16 cellular contexts compared by ENCODE assay signal in the genomic region with DNA sequence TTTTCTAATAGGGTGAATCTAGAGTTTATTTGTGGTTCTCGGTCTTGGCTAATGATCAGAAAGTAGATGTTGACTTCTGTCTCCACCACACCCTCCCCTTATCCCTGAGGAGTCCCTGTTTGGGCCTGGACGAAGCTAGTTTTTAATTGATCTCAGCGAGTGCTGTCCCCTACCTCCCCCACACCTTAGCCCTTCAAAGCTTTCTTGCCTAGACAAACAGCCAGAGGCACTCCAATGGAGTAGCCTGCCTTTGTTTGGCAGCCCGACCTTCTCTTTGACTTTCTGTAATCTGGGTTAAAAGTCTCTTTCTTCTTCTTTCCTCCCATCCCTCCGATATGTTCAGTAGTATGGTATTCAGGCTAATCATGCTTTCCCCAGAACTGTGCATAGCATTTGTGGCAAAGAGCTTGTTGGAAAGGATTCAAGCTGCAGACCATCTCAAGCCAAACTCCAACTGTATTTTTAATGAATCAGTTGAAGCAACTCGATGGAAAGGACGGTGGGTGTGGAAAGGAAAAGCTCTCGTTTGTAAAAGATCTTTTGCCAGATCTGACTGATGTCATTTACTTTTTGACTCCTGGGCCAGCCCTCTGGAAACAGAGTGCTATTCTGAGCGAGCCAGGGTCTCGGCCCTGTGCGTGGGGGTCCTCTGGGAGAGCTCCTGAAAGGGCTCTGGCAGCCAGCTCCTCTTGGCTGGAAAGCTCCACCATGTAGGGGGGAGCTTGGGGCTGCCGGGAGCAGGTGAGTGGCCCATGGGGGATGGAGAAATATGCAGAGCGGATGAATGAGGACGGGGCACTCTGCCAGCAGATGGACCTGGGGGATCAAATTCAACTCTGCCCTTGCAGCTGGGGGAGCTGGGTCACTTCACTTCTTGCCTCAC. TPM values are rescaled to one million over a fixed set of nuclear protein-coding genes. Genes with fewer than 3 reads are reported as not detected.
DNase-seq lines count a peak whose midpoint lies in the region; ATAC-seq and TF ChIP-seq lines count a peak whose summit lies in the region.
"Had no signal": no experiment of that assay in that cellular context is flagged by ENCODE, and none has a peak within 500 bp of the region (broad histone marks: within the 10 kb centered on the region; RNA-seq: fewer than 3 reads in every experiment).

No MANE protein-coding gene starts in this region.

- no peaks in the 10 kb centered on the region for H3K4me1 Mint-ChIP-seq in stimulated activated effector memory CD8-positive, alpha-beta T cell treated with anti-CD3 and anti-CD28 coated beads, Interleukin-12 subunit alpha, Interleukin-12 subunit beta, amount 100 ng/mL, for 72 hours
- H3K4me1 Mint-ChIP-seq in T-cell: no peaks in the 10 kb centered on the region
- H3K4me1 Mint-ChIP-seq: stimulated activated naive CD8-positive, alpha-beta T cell treated with anti-CD3 and anti-CD28 coated beads, Interleukin-15, amount 100 ng/mL, for 72 hours had no signal

- no peak for ATAC-seq in foreskin keratinocyte
- no peak for ATAC-seq in body of pancreas
- no peak for ATAC-seq in stimulated activated effector memory CD8-positive, alpha-beta T cell treated with anti-CD3 and anti-CD28 coated beads, Interleukin-12 subunit alpha, Interleukin-12 subunit beta, amount 100 ng/mL, for 72 hours
- ATAC-seq in GM19023 (IDR thresholded peaks at IDR 0.05; ENCODE audit: unreplicated experiment): no peak
- ATAC-seq in T-cell (replicated peaks in 1 of 4): no peak
- ATAC-seq: GM12878 had no signal

- H3K27me3 Mint-ChIP-seq in T-cell: peaks cover 10 to 22% of the 10 kb centered on the region in 2 donors

- intact Hi-C loops in body of pancreas (cut with DNase I): no loop called here

- H3K36me3 ChIP-seq in MG63 (no peaks in the 10 kb centered on the region), adipocyte (ENCODE audit: control insufficient read depth, insufficient read depth, low read length, severe bottlenecking) (no peaks in the 10 kb centered on the region), subcutaneous abdominal adipose tissue (ENCODE audit: control insufficient read depth in 5 of 5, insufficient read depth in 5 of 5, low read length in 5 of 5) (no peaks in the 10 kb centered on the region), body of pancreas (replicated peaks in 1 of 2; ENCODE audit: insufficient read depth in 1 of 2, low read depth in 2 of 2) (no peaks in the 10 kb centered on the region)

- H3K36me3 Mint-ChIP-seq in stimulated activated effector memory CD8-positive, alpha-beta T cell treated with anti-CD3 and anti-CD28 coated beads, Interleukin-12 subunit alpha, Interleukin-12 subunit beta, amount 100 ng/mL, for 72 hours: no peaks in the 10 kb centered on the region
- no peaks in the 10 kb centered on the region for H3K36me3 Mint-ChIP-seq in T-cell
- H3K36me3 Mint-ChIP-seq: activated naive CD8-positive, alpha-beta T cell had no signal

- TF ChIP-seq POLR2A in body of pancreas (IDR thresholded peaks at IDR 0.05): no peak

- H3K27me3 ChIP-seq in MG63 (no peaks in the 10 kb centered on the region), adipocyte (replicated peaks; ENCODE audit: control insufficient read depth, insufficient read depth, low read length) (no peaks in the 10 kb centered on the region), foreskin keratinocyte (no peaks in the 10 kb centered on the region), subcutaneous abdominal adipose tissue (ENCODE audit: control insufficient read depth in 5 of 5, insufficient read depth in 4 of 5, low read length in 5 of 5) (no peaks in the 10 kb centered on the region), body of pancreas (no peaks in the 10 kb centered on the region)

- no peaks in the 10 kb centered on the region for H3K9me3 Mint-ChIP-seq in stimulated activated effector memory CD8-positive, alpha-beta T cell treated with anti-CD3 and anti-CD28 coated beads, Interleukin-12 subunit alpha, Interleukin-12 subunit beta, amount 100 ng/mL, for 72 hours
- no peaks in the 10 kb centered on the region for H3K9me3 Mint-ChIP-seq in T-cell
- H3K9me3 Mint-ChIP-seq: nephron progenitor cell; stimulated activated naive CD8-positive, alpha-beta T cell treated with anti-CD3 and anti-CD28 coated beads, Interleukin-15, amount 100 ng/mL, for 72 hours had no signal

- H3K27ac Mint-ChIP-seq in stimulated activated effector memory CD8-positive, alpha-beta T cell treated with anti-CD3 and anti-CD28 coated beads, Interleukin-12 subunit alpha, Interleukin-12 subunit beta, amount 100 ng/mL, for 72 hours: no peak overlapping the region
- H3K27ac Mint-ChIP-seq in T-cell: no peak overlapping the region
- H3K27ac Mint-ChIP-seq: activated naive CD8-positive, alpha-beta T cell; nephron progenitor cell; stimulated activated naive CD8-positive, alpha-beta T cell treated with anti-CD3 and anti-CD28 coated beads, Interleukin-15, amount 100 ng/mL, for 72 hours had no signal

- H3K9me3 ChIP-seq in MG63: no peaks in the 10 kb centered on the region
- no peaks in the 10 kb centered on the region for H3K9me3 ChIP-seq in adipocyte (ENCODE audit: control insufficient read depth, low read length)
- no peaks in the 10 kb centered on the region for H3K9me3 ChIP-seq in subcutaneous abdominal adipose tissue (ENCODE audit: control insufficient read depth in 5 of 5, low read length in 5 of 5)
- no peaks in the 10 kb centered on the region for H3K9me3 ChIP-seq in body of pancreas

- H3K4me1 ChIP-seq in adipocyte (ENCODE audit: control insufficient read depth, insufficient read depth, low read length) (peaks cover 61% of the 10 kb centered on the region), foreskin keratinocyte (peaks cover 32% of the 10 kb centered on the region), subcutaneous abdominal adipose tissue (ENCODE audit: control insufficient read depth in 5 of 5, insufficient read depth in 5 of 5, low read length in 5 of 5) (peaks cover 0 to 22% (median 14%) of the 10 kb centered on the region in 5 donors), body of pancreas (no peaks in the 10 kb centered on the region)

- TF ChIP-seq CTCF in foreskin keratinocyte (conservative IDR thresholded peaks at IDR 0.05) (no peak), body of pancreas (IDR thresholded peaks at IDR 0.05) (no peak)

- H3K27ac ChIP-seq in foreskin keratinocyte (peak overlapping the region; percentile 99), subcutaneous abdominal adipose tissue (ENCODE audit: low read depth, low read length) (peak overlapping the region; percentile 37), body of pancreas (no peak overlapping the region)

- H3K4me3 Mint-ChIP-seq in stimulated activated effector memory CD8-positive, alpha-beta T cell treated with anti-CD3 and anti-CD28 coated beads, Interleukin-12 subunit alpha, Interleukin-12 subunit beta, amount 100 ng/mL, for 72 hours: no peak overlapping the region
- H3K4me3 Mint-ChIP-seq in T-cell: no peak overlapping the region
- H3K4me3 Mint-ChIP-seq: activated naive CD8-positive, alpha-beta T cell; nephron progenitor cell; stimulated activated naive CD8-positive, alpha-beta T cell treated with anti-CD3 and anti-CD28 coated beads, Interleukin-15, amount 100 ng/mL, for 72 hours had no signal

- WGBS in body of pancreas, 2 donors: 48 to 57% methylated on average over 14 of the region's 14 CpGs

- DNase-seq in MG63 (peak; percentile 58), adipocyte (ENCODE audit: low read depth) (peak; percentile 67), foreskin keratinocyte (no peak), body of pancreas (no peak), T-cell (no peak)
- no peak for DNase-seq in stimulated activated effector memory CD8-positive, alpha-beta T cell treated with anti-CD3 and anti-CD28 coated beads, Interleukin-12 subunit alpha, Interleukin-12 subunit beta, amount 100 ng/mL, for 72 hours (ENCODE audit: low spot score in 2 of 2)
- DNase-seq: Calu3; islet precursor cell; NCI-H2171; nephron progenitor cell; stimulated activated naive CD8-positive, alpha-beta T cell treated with anti-CD3 and anti-CD28 coated beads, Interleukin-15, amount 100 ng/mL, for 72 hours had no signal

- CTCF ChIA-PET in T-cell (lab: Charles Lee): no interaction called here

- H3K4me3 ChIP-seq in MG63 (no peak overlapping the region), adipocyte (ENCODE audit: low read length) (peak overlapping the region; percentile 68), subcutaneous abdominal adipose tissue (ENCODE audit: low read depth in 1 of 5, low read length in 5 of 5) (peak overlapping the region in 1 of 5 donors; percentile 12), body of pancreas (no peak overlapping the region)
- H3K4me3 ChIP-seq: GM12878 had no signal

- POLR2A ChIA-PET in T-cell (lab: Charles Lee): no interaction called here

- peak overlapping the region; percentile 68 for H3K9ac ChIP-seq in adipocyte (ENCODE audit: low read length)
- no peak overlapping the region for H3K9ac ChIP-seq in subcutaneous abdominal adipose tissue (ENCODE audit: low read length in 5 of 5)

RNA-seq across cellular contexts. Expression of a gene that starts 4.5 kb away (rescaled TPM):
- total RNA-seq in MG63 (2014; rRNA removed; shearing (Covaris generic); ENCODE audit: low replicate concordance): 3.8 and 6.8 TPM in 2 replicates
- 1.3 and 2.6 TPM in 2 replicates for total RNA-seq in foreskin keratinocyte
- polyA plus RNA-seq in foreskin keratinocyte: 0.59 and 1.4 TPM in 2 replicates
- total RNA-seq in body of pancreas: 1 to 10 TPM in 1 of 2 donors, not detected in 1; 3.1 TPM
- total RNA-seq in T-cell: not detected
- total RNA-seq: Calu3, GM12878, HT-29 had no signal
- polyA plus RNA-seq: GM12878 had no signal

RNA-seq across cellular contexts. Expression of a gene that starts 16.2 kb away (rescaled TPM):
- total RNA-seq in MG63 (2014; rRNA removed; shearing (Covaris generic); ENCODE audit: low replicate concordance): 0.05 TPM in 1 of 2 replicates, not detected in the other
- total RNA-seq in foreskin keratinocyte: 0.10 and 0.14 TPM in 2 replicates
- 0.20 TPM in 1 of 2 replicates, not detected in the other for polyA plus RNA-seq in foreskin keratinocyte
- not detected for total RNA-seq in body of pancreas
- total RNA-seq in T-cell: not detected
- total RNA-seq: Calu3, GM12878, HT-29 had no signal

Comparison
In these comparisons a context has a peak if more than half of its experiments do, and no peak if none do; other contexts are left out.
1. DNase-seq: peak in MG63 (single experiment) and adipocyte (single experiment); none in foreskin keratinocyte (0 of 2), body of pancreas (0 of 4), stimulated activated effector memory CD8-positive, alpha-beta T cell treated with anti-CD3 and anti-CD28 coated beads, Interleukin-12 subunit alpha, Interleukin-12 subunit beta, amount 100 ng/mL, for 72 hours (0 of 2) and T-cell (0 of 34).
2. H3K27ac ChIP-seq: peak in foreskin keratinocyte (single experiment) and subcutaneous abdominal adipose tissue (single experiment); none in body of pancreas (0 of 4).